ENCODE assay signal across 8 cellular contexts in the genomic region with DNA sequence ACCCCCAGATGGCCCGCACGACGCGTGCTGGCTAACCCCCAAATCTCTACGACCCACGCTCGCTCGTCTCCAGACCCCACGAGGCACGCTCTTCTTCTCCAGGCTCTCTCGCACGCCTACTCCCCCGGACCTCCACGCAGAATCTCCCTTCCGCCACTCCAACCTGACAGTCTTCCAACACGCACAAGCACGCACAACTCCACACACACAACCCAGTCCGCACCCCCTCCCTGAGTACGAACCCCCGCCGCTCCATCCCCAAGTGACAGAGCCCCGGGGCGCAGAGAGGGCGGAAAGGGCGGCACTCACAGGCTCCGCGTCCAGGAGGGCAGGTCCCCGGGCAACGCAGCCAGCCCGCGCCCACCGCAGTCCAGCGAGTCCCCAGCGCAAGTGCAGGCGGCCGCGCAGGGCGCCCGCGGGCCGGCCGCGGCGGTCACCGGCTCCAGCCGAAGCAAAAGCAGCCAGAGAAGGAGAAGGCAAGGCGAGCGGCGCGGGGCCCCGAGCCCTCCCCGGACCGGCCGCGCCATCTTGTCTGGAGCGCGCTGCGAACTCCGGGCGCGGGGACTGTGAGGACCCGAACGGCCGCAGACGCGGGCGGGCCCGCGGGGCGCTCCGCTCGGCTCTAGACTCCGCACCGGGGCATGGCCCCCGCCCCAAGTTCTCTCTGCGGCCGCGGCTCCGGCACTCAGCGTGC. TPM values are rescaled to one million over a fixed set of nuclear protein-coding genes. Genes with fewer than 3 reads are reported as not detected.
DNase-seq lines count a peak whose midpoint lies in the region; ATAC-seq and TF ChIP-seq lines count a peak whose summit lies in the region.

No MANE protein-coding gene starts in this region.

- 1% methylated on average over 77 to 80 of the region's 80 CpGs for WGBS in esophagus, 2 donors
- WGBS in transverse colon (ENCODE audit: low coverage in 1 of 2), 2 donors = 3% methylated on average over 23 of the region's 80 CpGs; no CpG with 5 or more reads in 1 of the 2 donors

- intact Hi-C loops in natural killer cell (cut with micrococcal nuclease) = loop anchor here (2.0 to 10.0 kb wide), 4 partner anchors 45 to 497 kb away; a partner anchor contains a TSS
- intact Hi-C loops in transverse colon (cut with DNase I; ENCODE audit: low total_unique reads) = loop anchor here (5.0 to 10.0 kb wide), 3 partner anchors 55 to 195 kb away; no protein-coding TSS in a partner anchor

- in situ Hi-C loops in transverse colon (cut with MboI; ENCODE audit: low pct_ligation_motif_present in 1 of 4, low pct_unique_long_range_greater_than_20kb in 1 of 4, low sequenced_read_pairs in 3 of 4) = loop anchor here in 2 of 4 donors (25.0 kb wide), 1 partner anchor 312 kb away; no protein-coding TSS in a partner anchor

- H3K36me3 Mint-ChIP-seq in natural killer cell = no peaks in the 10 kb centered on the region

- TF ChIP-seq POLR2A in transverse colon (IDR thresholded peaks at IDR 0.05) = no peak

- H3K4me1 ChIP-seq in esophagus (ENCODE audit: control insufficient read depth in 2 of 2, insufficient read depth in 2 of 2, low read length in 1 of 2) (peaks cover 0 to 1% of the 10 kb centered on the region in 2 donors), transverse colon (peaks cover 16 to 71% (median 42%) of the 10 kb centered on the region in 4 donors)

- H3K27ac ChIP-seq in esophagus (ENCODE audit: low read depth in 2 of 2, low read length in 1 of 2) (peak overlapping the region; percentile 73 to 87), transverse colon (peak overlapping the region; percentile 94 to 99 (median 96))

- H3K9me3 Mint-ChIP-seq in natural killer cell = no peaks in the 10 kb centered on the region

- H3K27me3 ChIP-seq in esophagus (ENCODE audit: control insufficient read depth in 1 of 2, insufficient read depth in 2 of 2, low read length in 2 of 2) (no peaks in the 10 kb centered on the region), transverse colon (no peaks in the 10 kb centered on the region)

- DNase-seq in C1 segment of cervical spinal cord (lab: John Stamatoyannopoulos, UW) = peak in 8 of 14 donors; percentile 36 to 77 (median 53)
- DNase-seq in activated CD8-positive, alpha-beta memory T cell treated with anti-CD3 and anti-CD28 coated beads for 24 hours = peak; percentile 81
- DNase-seq in natural killer cell = peak; percentile 42
- DNase-seq in transverse colon = peak; percentile 38
- DNase-seq in COR-L47 (lab: John Stamatoyannopoulos, UW) = no peak

- H3K9me3 ChIP-seq in esophagus (ENCODE audit: control insufficient read depth in 2 of 2, insufficient read depth in 1 of 2, low read depth in 1 of 2, low read length in 1 of 2) (no peaks in the 10 kb centered on the region), transverse colon (no peaks in the 10 kb centered on the region)

- peak overlapping the region in 1 of 2 donors; percentile 74 for H3K27ac Mint-ChIP-seq in natural killer cell

- peaks cover 26 to 42% of the 10 kb centered on the region in 2 donors for H3K4me1 Mint-ChIP-seq in natural killer cell

- H3K4me3 ChIP-seq in esophagus (ENCODE audit: low read depth in 1 of 2, low read length in 2 of 2) (peak overlapping the region; percentile 69 to 80), transverse colon (peak overlapping the region; percentile 79 to 98 (median 92))

- peaks cover 19 to 34% of the 10 kb centered on the region in 2 donors for H3K27me3 Mint-ChIP-seq in natural killer cell (ENCODE audit: low read depth in 2 of 2)

- peak overlapping the region; percentile 78 for H3K4me3 Mint-ChIP-seq in natural killer cell

- H3K36me3 ChIP-seq in esophagus (ENCODE audit: control insufficient read depth in 2 of 2, insufficient read depth in 2 of 2, low read length in 1 of 2) (no peaks in the 10 kb centered on the region), transverse colon (no peaks in the 10 kb centered on the region)

- TF ChIP-seq EP300 in transverse colon (IDR thresholded peaks at IDR 0.05; ENCODE audit: low read depth) = no peak

- peak; percentile 19 for ATAC-seq in GM19395 (IDR thresholded peaks at IDR 0.05; ENCODE audit: unreplicated experiment)
- peak; percentile 15 for ATAC-seq in HG03442 (IDR thresholded peaks at IDR 0.05; ENCODE audit: unreplicated experiment)
- no peak for ATAC-seq in natural killer cell

- no peak for TF ChIP-seq CTCF in natural killer cell (IDR thresholded peaks at IDR 0.05)
- no peak for TF ChIP-seq CTCF in transverse colon (IDR thresholded peaks at IDR 0.05)

RNA-seq across cellular contexts. Expression of a gene that starts 0.8 kb away (rescaled TPM):
- 10 to 100 TPM in 1 of 2 donors, 1 to 10 TPM in 1; 6.2 to 11.0 TPM for polyA plus RNA-seq in esophagus
- total RNA-seq in natural killer cell (10 to 100 TPM in 1 of 3 donors, 1 to 10 TPM in 2; 5.5 to 10.6 (median 8.5) TPM), transverse colon (10 to 100 TPM; 67.2 to 87.6 (median 79.3) TPM)

Comparison
In these comparisons a context has a peak if more than half of its experiments do, and no peak if none do; other contexts are left out.
1. ATAC-seq: peak in GM19395 (single experiment) and HG03442 (single experiment); none in natural killer cell (0 of 3).
2. RNA of a gene that starts 0.8 kb away (total RNA-seq): 67.2 to 87.6 TPM in transverse colon; 5.5 to 10.6 TPM in natural killer cell; every median in the first group is over 4 times any median in the second.